2 cellular contexts compared by ENCODE assay signal in genomic region chr11:67640021-67640757, GRCh38.
TF ChIP-seq lines count a peak whose summit lies in the region.

No MANE protein-coding gene starts in this region.

TF ChIP-seq in WTC11, 78 proteins besides CTCF, POLR2A, EP300 and RAD21 (continued from another document and continues in another):
- TF ChIP-seq, protein P1, sequence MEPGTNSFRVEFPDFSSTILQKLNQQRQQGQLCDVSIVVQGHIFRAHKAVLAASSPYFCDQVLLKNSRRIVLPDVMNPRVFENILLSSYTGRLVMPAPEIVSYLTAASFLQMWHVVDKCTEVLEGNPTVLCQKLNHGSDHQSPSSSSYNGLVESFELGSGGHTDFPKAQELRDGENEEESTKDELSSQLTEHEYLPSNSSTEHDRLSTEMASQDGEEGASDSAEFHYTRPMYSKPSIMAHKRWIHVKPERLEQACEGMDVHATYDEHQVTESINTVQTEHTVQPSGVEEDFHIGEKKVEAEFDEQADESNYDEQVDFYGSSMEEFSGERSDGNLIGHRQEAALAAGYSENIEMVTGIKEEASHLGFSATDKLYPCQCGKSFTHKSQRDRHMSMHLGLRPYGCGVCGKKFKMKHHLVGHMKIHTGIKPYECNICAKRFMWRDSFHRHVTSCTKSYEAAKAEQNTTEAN (CRISPR knock-in tag; IDR thresholded peaks at IDR 0.05): peak; percentile 94
- TF ChIP-seq, protein P2, sequence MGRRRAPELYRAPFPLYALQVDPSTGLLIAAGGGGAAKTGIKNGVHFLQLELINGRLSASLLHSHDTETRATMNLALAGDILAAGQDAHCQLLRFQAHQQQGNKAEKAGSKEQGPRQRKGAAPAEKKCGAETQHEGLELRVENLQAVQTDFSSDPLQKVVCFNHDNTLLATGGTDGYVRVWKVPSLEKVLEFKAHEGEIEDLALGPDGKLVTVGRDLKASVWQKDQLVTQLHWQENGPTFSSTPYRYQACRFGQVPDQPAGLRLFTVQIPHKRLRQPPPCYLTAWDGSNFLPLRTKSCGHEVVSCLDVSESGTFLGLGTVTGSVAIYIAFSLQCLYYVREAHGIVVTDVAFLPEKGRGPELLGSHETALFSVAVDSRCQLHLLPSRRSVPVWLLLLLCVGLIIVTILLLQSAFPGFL (CRISPR knock-in tag; IDR thresholded peaks at IDR 0.05; ENCODE audit: borderline replicate concordance): peak; percentile 84; the same call in 1 of the 2 replicates
- TF ChIP-seq PRRX2 (CRISPR knock-in tag; IDR thresholded peaks at IDR 0.05) (no peak), NR1H2 (CRISPR knock-in tag; IDR thresholded peaks at IDR 0.05) (no peak), NR3C1 (CRISPR knock-in tag; conservative IDR thresholded peaks at IDR 0.05; ENCODE audit: low read depth) (no peak), CDX4 (CRISPR knock-in tag; IDR thresholded peaks at IDR 0.05; ENCODE audit: borderline replicate concordance) (no peak), E2F4 (CRISPR knock-in tag; IDR thresholded peaks at IDR 0.05; ENCODE audit: borderline replicate concordance, low read depth) (peak; percentile 89), KAT7 (CRISPR knock-in tag; IDR thresholded peaks at IDR 0.05; ENCODE audit: borderline replicate concordance) (0 out of 2 replicates have a peak, but pooled peaks have one; percentile 0), TEAD1 (CRISPR knock-in tag; IDR thresholded peaks at IDR 0.05) (peak; percentile 98), FOXK1 (CRISPR knock-in tag; IDR thresholded peaks at IDR 0.05) (peak; percentile 86), GTF2I (CRISPR knock-in tag; conservative IDR thresholded peaks at IDR 0.05) (no peak), ZNF416 (CRISPR knock-in tag; IDR thresholded peaks at IDR 0.05) (no peak), ZNF121 (CRISPR knock-in tag; IDR thresholded peaks at IDR 0.05) (peak; percentile 64)
- TF ChIP-seq, protein P3, sequence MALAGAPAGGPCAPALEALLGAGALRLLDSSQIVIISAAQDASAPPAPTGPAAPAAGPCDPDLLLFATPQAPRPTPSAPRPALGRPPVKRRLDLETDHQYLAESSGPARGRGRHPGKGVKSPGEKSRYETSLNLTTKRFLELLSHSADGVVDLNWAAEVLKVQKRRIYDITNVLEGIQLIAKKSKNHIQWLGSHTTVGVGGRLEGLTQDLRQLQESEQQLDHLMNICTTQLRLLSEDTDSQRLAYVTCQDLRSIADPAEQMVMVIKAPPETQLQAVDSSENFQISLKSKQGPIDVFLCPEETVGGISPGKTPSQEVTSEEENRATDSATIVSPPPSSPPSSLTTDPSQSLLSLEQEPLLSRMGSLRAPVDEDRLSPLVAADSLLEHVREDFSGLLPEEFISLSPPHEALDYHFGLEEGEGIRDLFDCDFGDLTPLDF (CRISPR knock-in tag; IDR thresholded peaks at IDR 0.05): peak; percentile 97
- TF ChIP-seq, protein P4, sequence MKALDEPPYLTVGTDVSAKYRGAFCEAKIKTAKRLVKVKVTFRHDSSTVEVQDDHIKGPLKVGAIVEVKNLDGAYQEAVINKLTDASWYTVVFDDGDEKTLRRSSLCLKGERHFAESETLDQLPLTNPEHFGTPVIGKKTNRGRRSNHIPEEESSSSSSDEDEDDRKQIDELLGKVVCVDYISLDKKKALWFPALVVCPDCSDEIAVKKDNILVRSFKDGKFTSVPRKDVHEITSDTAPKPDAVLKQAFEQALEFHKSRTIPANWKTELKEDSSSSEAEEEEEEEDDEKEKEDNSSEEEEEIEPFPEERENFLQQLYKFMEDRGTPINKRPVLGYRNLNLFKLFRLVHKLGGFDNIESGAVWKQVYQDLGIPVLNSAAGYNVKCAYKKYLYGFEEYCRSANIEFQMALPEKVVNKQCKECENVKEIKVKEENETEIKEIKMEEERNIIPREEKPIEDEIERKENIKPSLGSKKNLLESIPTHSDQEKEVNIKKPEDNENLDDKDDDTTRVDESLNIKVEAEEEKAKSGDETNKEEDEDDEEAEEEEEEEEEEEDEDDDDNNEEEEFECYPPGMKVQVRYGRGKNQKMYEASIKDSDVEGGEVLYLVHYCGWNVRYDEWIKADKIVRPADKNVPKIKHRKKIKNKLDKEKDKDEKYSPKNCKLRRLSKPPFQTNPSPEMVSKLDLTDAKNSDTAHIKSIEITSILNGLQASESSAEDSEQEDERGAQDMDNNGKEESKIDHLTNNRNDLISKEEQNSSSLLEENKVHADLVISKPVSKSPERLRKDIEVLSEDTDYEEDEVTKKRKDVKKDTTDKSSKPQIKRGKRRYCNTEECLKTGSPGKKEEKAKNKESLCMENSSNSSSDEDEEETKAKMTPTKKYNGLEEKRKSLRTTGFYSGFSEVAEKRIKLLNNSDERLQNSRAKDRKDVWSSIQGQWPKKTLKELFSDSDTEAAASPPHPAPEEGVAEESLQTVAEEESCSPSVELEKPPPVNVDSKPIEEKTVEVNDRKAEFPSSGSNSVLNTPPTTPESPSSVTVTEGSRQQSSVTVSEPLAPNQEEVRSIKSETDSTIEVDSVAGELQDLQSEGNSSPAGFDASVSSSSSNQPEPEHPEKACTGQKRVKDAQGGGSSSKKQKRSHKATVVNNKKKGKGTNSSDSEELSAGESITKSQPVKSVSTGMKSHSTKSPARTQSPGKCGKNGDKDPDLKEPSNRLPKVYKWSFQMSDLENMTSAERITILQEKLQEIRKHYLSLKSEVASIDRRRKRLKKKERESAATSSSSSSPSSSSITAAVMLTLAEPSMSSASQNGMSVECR (CRISPR knock-in tag; IDR thresholded peaks at IDR 0.05; ENCODE audit: borderline replicate concordance): peak; percentile 99
- TF ChIP-seq, protein P5, sequence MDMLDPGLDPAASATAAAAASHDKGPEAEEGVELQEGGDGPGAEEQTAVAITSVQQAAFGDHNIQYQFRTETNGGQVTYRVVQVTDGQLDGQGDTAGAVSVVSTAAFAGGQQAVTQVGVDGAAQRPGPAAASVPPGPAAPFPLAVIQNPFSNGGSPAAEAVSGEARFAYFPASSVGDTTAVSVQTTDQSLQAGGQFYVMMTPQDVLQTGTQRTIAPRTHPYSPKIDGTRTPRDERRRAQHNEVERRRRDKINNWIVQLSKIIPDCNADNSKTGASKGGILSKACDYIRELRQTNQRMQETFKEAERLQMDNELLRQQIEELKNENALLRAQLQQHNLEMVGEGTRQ (CRISPR knock-in tag; IDR thresholded peaks at IDR 0.05): peak; percentile 72

TF ChIP-seq in HepG2, 621 proteins besides CTCF, POLR2A, EP300 and RAD21 (continued from another document and continues in another):
- TF ChIP-seq, protein P6, sequence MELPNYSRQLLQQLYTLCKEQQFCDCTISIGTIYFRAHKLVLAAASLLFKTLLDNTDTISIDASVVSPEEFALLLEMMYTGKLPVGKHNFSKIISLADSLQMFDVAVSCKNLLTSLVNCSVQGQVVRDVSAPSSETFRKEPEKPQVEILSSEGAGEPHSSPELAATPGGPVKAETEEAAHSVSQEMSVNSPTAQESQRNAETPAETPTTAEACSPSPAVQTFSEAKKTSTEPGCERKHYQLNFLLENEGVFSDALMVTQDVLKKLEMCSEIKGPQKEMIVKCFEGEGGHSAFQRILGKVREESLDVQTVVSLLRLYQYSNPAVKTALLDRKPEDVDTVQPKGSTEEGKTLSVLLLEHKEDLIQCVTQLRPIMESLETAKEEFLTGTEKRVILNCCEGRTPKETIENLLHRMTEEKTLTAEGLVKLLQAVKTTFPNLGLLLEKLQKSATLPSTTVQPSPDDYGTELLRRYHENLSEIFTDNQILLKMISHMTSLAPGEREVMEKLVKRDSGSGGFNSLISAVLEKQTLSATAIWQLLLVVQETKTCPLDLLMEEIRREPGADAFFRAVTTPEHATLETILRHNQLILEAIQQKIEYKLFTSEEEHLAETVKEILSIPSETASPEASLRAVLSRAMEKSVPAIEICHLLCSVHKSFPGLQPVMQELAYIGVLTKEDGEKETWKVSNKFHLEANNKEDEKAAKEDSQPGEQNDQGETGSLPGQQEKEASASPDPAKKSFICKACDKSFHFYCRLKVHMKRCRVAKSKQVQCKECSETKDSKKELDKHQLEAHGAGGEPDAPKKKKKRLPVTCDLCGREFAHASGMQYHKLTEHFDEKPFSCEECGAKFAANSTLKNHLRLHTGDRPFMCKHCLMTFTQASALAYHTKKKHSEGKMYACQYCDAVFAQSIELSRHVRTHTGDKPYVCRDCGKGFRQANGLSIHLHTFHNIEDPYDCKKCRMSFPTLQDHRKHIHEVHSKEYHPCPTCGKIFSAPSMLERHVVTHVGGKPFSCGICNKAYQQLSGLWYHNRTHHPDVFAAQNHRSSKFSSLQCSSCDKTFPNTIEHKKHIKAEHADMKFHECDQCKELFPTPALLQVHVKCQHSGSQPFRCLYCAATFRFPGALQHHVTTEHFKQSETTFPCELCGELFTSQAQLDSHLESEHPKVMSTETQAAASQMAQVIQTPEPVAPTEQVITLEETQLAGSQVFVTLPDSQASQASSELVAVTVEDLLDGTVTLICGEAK (IDR thresholded peaks at IDR 0.05): no peak
- TF ChIP-seq, protein P6 (CRISPR knock-in tag; IDR thresholded peaks at IDR 0.05): peak; percentile 65; the same call in 1 of the 2 replicates
- TF ChIP-seq ZNF24 (IDR thresholded peaks at IDR 0.05): no peak
- TF ChIP-seq, protein P7, sequence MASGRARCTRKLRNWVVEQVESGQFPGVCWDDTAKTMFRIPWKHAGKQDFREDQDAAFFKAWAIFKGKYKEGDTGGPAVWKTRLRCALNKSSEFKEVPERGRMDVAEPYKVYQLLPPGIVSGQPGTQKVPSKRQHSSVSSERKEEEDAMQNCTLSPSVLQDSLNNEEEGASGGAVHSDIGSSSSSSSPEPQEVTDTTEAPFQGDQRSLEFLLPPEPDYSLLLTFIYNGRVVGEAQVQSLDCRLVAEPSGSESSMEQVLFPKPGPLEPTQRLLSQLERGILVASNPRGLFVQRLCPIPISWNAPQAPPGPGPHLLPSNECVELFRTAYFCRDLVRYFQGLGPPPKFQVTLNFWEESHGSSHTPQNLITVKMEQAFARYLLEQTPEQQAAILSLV (CRISPR knock-in tag; IDR thresholded peaks at IDR 0.05; ENCODE audit: borderline replicate concordance): peak; percentile 57; the same call in 1 of the 2 replicates
- TF ChIP-seq IRF2 (CRISPR knock-in tag; IDR thresholded peaks at IDR 0.05): no peak
- no peak for TF ChIP-seq JDP2 (CRISPR knock-in tag; IDR thresholded peaks at IDR 0.05; ENCODE audit: borderline replicate concordance)
- TF ChIP-seq TSC22D2 (CRISPR knock-in tag; IDR thresholded peaks at IDR 0.05; ENCODE audit: borderline replicate concordance): no peak
- TF ChIP-seq EEA1 (CRISPR knock-in tag; IDR thresholded peaks at IDR 0.05; ENCODE audit: borderline replicate concordance): 0 out of 2 replicates have a peak, but pooled peaks have one; percentile 76
- no peak for TF ChIP-seq NR2F6 (IDR thresholded peaks at IDR 0.05)
- no peak for TF ChIP-seq NR2F6 (CRISPR knock-in tag; IDR thresholded peaks at IDR 0.05)
- no peak for TF ChIP-seq ZNF703 (CRISPR knock-in tag; IDR thresholded peaks at IDR 0.05; ENCODE audit: borderline replicate concordance)
- TF ChIP-seq ZNF563 (CRISPR knock-in tag; IDR thresholded peaks at IDR 0.05): peak; percentile 52; the same call in 1 of the 2 replicates
- TF ChIP-seq ZNF713 (CRISPR knock-in tag; IDR thresholded peaks at IDR 0.05): no peak
- no peak for TF ChIP-seq ZNF891 (CRISPR knock-in tag; IDR thresholded peaks at IDR 0.05)
- TF ChIP-seq, protein P8, sequence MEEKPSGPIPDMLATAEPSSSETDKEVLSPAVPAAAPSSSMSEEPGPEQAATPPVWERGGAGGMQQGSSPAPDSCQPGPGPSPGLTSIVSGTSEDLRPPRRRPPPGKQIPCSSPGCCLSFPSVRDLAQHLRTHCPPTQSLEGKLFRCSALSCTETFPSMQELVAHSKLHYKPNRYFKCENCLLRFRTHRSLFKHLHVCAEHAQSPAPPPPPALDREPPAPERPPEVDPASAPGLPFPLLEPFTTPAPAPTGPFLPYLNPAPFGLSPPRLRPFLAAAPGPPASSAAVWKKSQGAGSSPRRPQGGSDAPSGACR (CRISPR knock-in tag; IDR thresholded peaks at IDR 0.05): no peak
- TF ChIP-seq DPF2 (CRISPR knock-in tag; IDR thresholded peaks at IDR 0.05; ENCODE audit: borderline replicate concordance, low read depth): no peak
- no peak for TF ChIP-seq ZUFSP (CRISPR knock-in tag; IDR thresholded peaks at IDR 0.05; ENCODE audit: borderline replicate concordance)
- TF ChIP-seq CREBL2 (CRISPR knock-in tag; IDR thresholded peaks at IDR 0.05; ENCODE audit: borderline replicate concordance): no peak
- TF ChIP-seq ZNF34 (CRISPR knock-in tag; IDR thresholded peaks at IDR 0.05; ENCODE audit: borderline replicate concordance): no peak
- peak; percentile 59; the same call in 1 of the 2 replicates for TF ChIP-seq PITX1 (CRISPR knock-in tag; IDR thresholded peaks at IDR 0.05)
- TF ChIP-seq ZKSCAN5 (CRISPR knock-in tag; IDR thresholded peaks at IDR 0.05): no peak
- TF ChIP-seq HNF4G (IDR thresholded peaks at IDR 0.05; ENCODE audit: borderline replicate concordance, low read depth, low read length): no peak
- TF ChIP-seq HNF4G (CRISPR knock-in tag; IDR thresholded peaks at IDR 0.05; ENCODE audit: borderline replicate concordance, low read depth): no peak
- no peak for TF ChIP-seq MED1 (CRISPR knock-in tag; IDR thresholded peaks at IDR 0.05)
- no peak for TF ChIP-seq BCL6 (CRISPR knock-in tag; IDR thresholded peaks at IDR 0.05)
- TF ChIP-seq HNF4A (CRISPR knock-in tag; IDR thresholded peaks at IDR 0.05): no peak
